10 cellular contexts compared by ENCODE assay signal in genomic region chr13:51137250-51137649, GRCh38. TPM values are rescaled to one million over a fixed set of nuclear protein-coding genes. Genes with fewer than 3 reads are reported as not detected.
"Had no signal": no experiment of that assay in that cellular context is flagged by ENCODE, and none has a peak within 500 bp of the region (broad histone marks: within the 10 kb centered on the region; RNA-seq: fewer than 3 reads in every experiment).

No MANE protein-coding gene starts in this region.

- ATAC-seq: HepG2 had no signal

- H3K4me3 ChIP-seq: GM23248 had no signal

- H3K27ac ChIP-seq: GM23248, HL-60, KMS-11 had no signal

- DNase-seq: GM23248, GOT3, H9, HCEC 1CT, KBM-7 had no signal

- H3K36me3 Mint-ChIP-seq: IgD-negative memory B cell had no signal

- H3K4me3 Mint-ChIP-seq: H9, IgD-negative memory B cell had no signal

RNA-seq across cellular contexts. Expression of gene C13orf42, which starts 26.2 kb away (rescaled TPM):
- total RNA-seq: GM23248, HepG2, HT1080 had no signal
